ENCODE assay signal across 13 cellular contexts in the genomic region with DNA sequence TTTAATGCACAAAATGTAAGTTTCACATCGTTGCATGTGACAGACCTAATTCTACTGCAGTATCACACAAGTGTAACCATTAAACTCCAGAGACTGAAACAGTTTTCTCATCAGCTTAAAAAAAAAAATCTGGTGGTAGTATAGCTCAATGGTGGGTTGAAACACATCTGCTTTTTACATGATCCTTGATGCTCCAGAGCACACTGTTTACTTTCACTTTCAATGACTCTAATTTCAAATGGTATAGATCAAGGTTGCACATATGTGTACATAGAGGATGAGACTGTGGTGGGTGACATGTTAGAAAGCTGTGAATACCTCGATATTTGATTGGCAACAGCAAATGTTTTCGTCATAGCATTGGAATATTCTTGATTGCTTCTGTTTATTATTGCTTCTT. TPM values are rescaled to one million over a fixed set of nuclear protein-coding genes. Genes with fewer than 3 reads are reported as not detected.
A peak's percentile ranks its signal among the peaks of the same experiment; 100 is the strongest.
DNase-seq lines count a peak whose midpoint lies in the region; ATAC-seq lines count a peak whose summit lies in the region.
"Had no signal": no experiment of that assay in that cellular context is flagged by ENCODE, and none has a peak within 500 bp of the region (broad histone marks: within the 10 kb centered on the region; RNA-seq: fewer than 3 reads in every experiment).

No MANE protein-coding gene starts in this region.

- ATAC-seq in activated naive CD8-positive, alpha-beta T cell treated with anti-CD3 and anti-CD28 coated beads, Interleukin-2, amount 10 ng/mL, durations not matched to agents 7 days and 5 days (ENCODE audit: low read depth) = peak; percentile 92
- ATAC-seq in HG02884 (IDR thresholded peaks at IDR 0.05; ENCODE audit: unreplicated experiment) = peak; percentile 55
- ATAC-seq in stimulated activated naive CD8-positive, alpha-beta T cell treated with anti-CD3 and anti-CD28 coated beads, Interleukin-15, amount 100 ng/mL, for 72 hours = peak; percentile 74
- ATAC-seq in HG02588 (IDR thresholded peaks at IDR 0.05; ENCODE audit: unreplicated experiment) = no peak

- H3K27ac Mint-ChIP-seq in activated naive CD8-positive, alpha-beta T cell treated with anti-CD3 and anti-CD28 coated beads, Interleukin-2, amount 10 ng/mL, durations not matched to agents 7 days and 5 days = peak overlapping the region; percentile 27
- no peak overlapping the region for H3K27ac Mint-ChIP-seq in activated naive CD8-positive, alpha-beta T cell treated with anti-CD3 and anti-CD28 coated beads for 36 hours
- no peak overlapping the region for H3K27ac Mint-ChIP-seq in stimulated activated naive CD8-positive, alpha-beta T cell treated with anti-CD3 and anti-CD28 coated beads, Interleukin-15, amount 100 ng/mL, for 72 hours
- H3K27ac Mint-ChIP-seq: nephron had no signal

- DNase-seq in activated naive CD8-positive, alpha-beta T cell treated with anti-CD3 and anti-CD28 coated beads, Interleukin-2, amount 10 ng/mL, durations not matched to agents 7 days and 5 days = no peak
- no peak for DNase-seq in activated naive CD8-positive, alpha-beta T cell treated with anti-CD3 and anti-CD28 coated beads for 36 hours
- DNase-seq in OCI-M1 (lab: John Stamatoyannopoulos, UW) (peak; percentile 54), superior temporal gyrus (ENCODE audit: extremely low spot score) (no peak), NCI-H1694 (lab: John Stamatoyannopoulos, UW) (no peak)
- no peak for DNase-seq in stimulated activated naive CD8-positive, alpha-beta T cell treated with anti-CD3 and anti-CD28 coated beads, Interleukin-15, amount 100 ng/mL, for 72 hours
- DNase-seq: activated gamma-delta T cell treated with Interleukin-2 at 50 U/mL for 16 hours, hippocampal formation, T1000 had no signal

- peaks cover 8% of the 10 kb centered on the region for H3K9me3 Mint-ChIP-seq in activated naive CD8-positive, alpha-beta T cell treated with anti-CD3 and anti-CD28 coated beads, Interleukin-2, amount 10 ng/mL, durations not matched to agents 7 days and 5 days
- H3K9me3 Mint-ChIP-seq in activated naive CD8-positive, alpha-beta T cell treated with anti-CD3 and anti-CD28 coated beads for 36 hours = peaks cover 8% of the 10 kb centered on the region
- peaks cover 7% of the 10 kb centered on the region in 2 donors for H3K9me3 Mint-ChIP-seq in stimulated activated naive CD8-positive, alpha-beta T cell treated with anti-CD3 and anti-CD28 coated beads, Interleukin-15, amount 100 ng/mL, for 72 hours

- POLR2A ChIA-PET in activated naive CD8-positive, alpha-beta T cell treated with anti-CD3 and anti-CD28 coated beads, Interleukin-2, amount 10 ng/mL, durations not matched to agents 7 days and 5 days (lab: Charles Lee) = no interaction called here

- no peaks in the 10 kb centered on the region for H3K27me3 Mint-ChIP-seq in activated naive CD8-positive, alpha-beta T cell treated with anti-CD3 and anti-CD28 coated beads, Interleukin-2, amount 10 ng/mL, durations not matched to agents 7 days and 5 days
- no peaks in the 10 kb centered on the region for H3K27me3 Mint-ChIP-seq in activated naive CD8-positive, alpha-beta T cell treated with anti-CD3 and anti-CD28 coated beads for 36 hours
- H3K27me3 Mint-ChIP-seq in stimulated activated naive CD8-positive, alpha-beta T cell treated with anti-CD3 and anti-CD28 coated beads, Interleukin-15, amount 100 ng/mL, for 72 hours = no peaks in the 10 kb centered on the region

- H3K36me3 Mint-ChIP-seq in activated naive CD8-positive, alpha-beta T cell treated with anti-CD3 and anti-CD28 coated beads, Interleukin-2, amount 10 ng/mL, durations not matched to agents 7 days and 5 days = peaks cover 28% of the 10 kb centered on the region
- H3K36me3 Mint-ChIP-seq in activated naive CD8-positive, alpha-beta T cell treated with anti-CD3 and anti-CD28 coated beads for 36 hours = peaks cover 18% of the 10 kb centered on the region

- peaks cover 39% of the 10 kb centered on the region for H3K4me1 Mint-ChIP-seq in activated naive CD8-positive, alpha-beta T cell treated with anti-CD3 and anti-CD28 coated beads, Interleukin-2, amount 10 ng/mL, durations not matched to agents 7 days and 5 days
- peaks cover 30% of the 10 kb centered on the region for H3K4me1 Mint-ChIP-seq in activated naive CD8-positive, alpha-beta T cell treated with anti-CD3 and anti-CD28 coated beads for 36 hours
- H3K4me1 Mint-ChIP-seq in stimulated activated naive CD8-positive, alpha-beta T cell treated with anti-CD3 and anti-CD28 coated beads, Interleukin-15, amount 100 ng/mL, for 72 hours = peaks cover 32% of the 10 kb centered on the region
- H3K4me1 Mint-ChIP-seq: nephron had no signal

- peak overlapping the region; percentile 39 for H3K4me3 Mint-ChIP-seq in activated naive CD8-positive, alpha-beta T cell treated with anti-CD3 and anti-CD28 coated beads, Interleukin-2, amount 10 ng/mL, durations not matched to agents 7 days and 5 days
- H3K4me3 Mint-ChIP-seq in activated naive CD8-positive, alpha-beta T cell treated with anti-CD3 and anti-CD28 coated beads for 36 hours = no peak overlapping the region
- peak overlapping the region in 1 of 2 donors; percentile 5 for H3K4me3 Mint-ChIP-seq in stimulated activated naive CD8-positive, alpha-beta T cell treated with anti-CD3 and anti-CD28 coated beads, Interleukin-15, amount 100 ng/mL, for 72 hours
- H3K4me3 Mint-ChIP-seq: nephron had no signal

RNA-seq across cellular contexts. Expression of gene MCTP2, which starts 22.4 kb away (rescaled TPM):
- total RNA-seq in activated naive CD8-positive, alpha-beta T cell treated with anti-CD3 and anti-CD28 coated beads, Interleukin-2, amount 10 ng/mL, durations not matched to agents 7 days and 5 days = 10 to 100 TPM; 26.1 to 28.5 TPM
- 10 to 100 TPM; 12.1 to 12.6 TPM for total RNA-seq in activated naive CD8-positive, alpha-beta T cell treated with anti-CD3 and anti-CD28 coated beads for 36 hours
- total RNA-seq: LHCN-M2 had no signal
